Comparison of ENCODE assay signal across 9 cellular contexts in the genomic region with DNA sequence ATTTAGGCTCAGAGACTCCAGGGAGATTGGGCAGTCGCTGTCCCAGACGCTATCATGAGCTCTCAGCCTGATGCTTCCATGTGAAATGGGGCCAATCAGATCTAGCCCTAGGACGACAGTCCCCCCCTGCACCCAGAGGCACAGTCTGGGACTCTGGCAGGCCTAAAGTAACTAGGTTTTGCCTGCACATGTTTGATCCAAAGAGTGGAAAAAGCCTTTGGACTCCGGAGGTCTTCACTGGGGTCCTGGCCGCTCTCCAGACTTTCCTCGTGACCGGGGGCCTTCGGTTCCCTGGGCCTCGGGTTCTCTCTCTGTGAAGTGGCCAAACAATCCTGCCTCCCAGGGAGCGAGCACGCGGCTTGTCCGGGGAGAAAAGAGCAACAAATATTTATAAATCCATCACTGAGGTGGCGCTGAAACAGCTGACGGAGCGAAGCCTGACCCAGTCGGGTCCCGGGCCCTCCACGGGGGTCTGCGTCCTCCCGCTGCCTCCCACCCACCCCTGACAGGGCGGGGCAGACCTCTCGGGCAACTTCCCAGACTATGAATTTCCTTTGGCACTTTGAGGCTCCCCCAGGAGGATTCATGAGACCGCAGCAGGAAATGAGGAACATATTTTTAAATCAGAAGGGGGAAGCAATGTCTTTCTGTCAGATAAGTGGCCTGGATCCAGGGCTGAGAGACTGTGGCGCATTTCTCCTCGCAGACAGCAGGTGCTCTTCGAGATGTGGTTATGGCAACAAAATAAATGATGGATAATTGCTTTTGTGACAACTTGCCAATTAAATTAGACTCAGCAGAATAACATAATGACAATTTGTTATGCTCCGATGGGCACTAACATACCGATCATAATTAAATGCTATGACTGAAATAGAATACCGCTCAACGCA. TPM values are rescaled to one million over a fixed set of nuclear protein-coding genes. Genes with fewer than 3 reads are reported as not detected.
A peak's percentile ranks its signal among the peaks of the same experiment; 100 is the strongest.
DNase-seq lines count a peak whose midpoint lies in the region; ATAC-seq and TF ChIP-seq lines count a peak whose summit lies in the region.
"Had no signal": no experiment of that assay in that cellular context is flagged by ENCODE, and none has a peak within 500 bp of the region (broad histone marks: within the 10 kb centered on the region; RNA-seq: fewer than 3 reads in every experiment).

No MANE protein-coding gene starts in this region.

- no peaks in the 10 kb centered on the region for H3F3A ChIP-seq in neural cell (ENCODE audit: insufficient read depth, low read length, poor library complexity, severe bottlenecking)

- H3K4me3 ChIP-seq in esophagus muscularis mucosa (peak overlapping the region; percentile 38 to 51 (median 43)), neural cell (ENCODE audit: low read length) (no peak overlapping the region)

- no peak for ATAC-seq in HG02588 (IDR thresholded peaks at IDR 0.05; ENCODE audit: unreplicated experiment)

- H2AFZ ChIP-seq in neural cell (ENCODE audit: low read depth, low read length): no peak overlapping the region

- no peaks in the 10 kb centered on the region for H3K36me3 ChIP-seq in esophagus muscularis mucosa
- no peaks in the 10 kb centered on the region for H3K36me3 ChIP-seq in neural cell (ENCODE audit: insufficient read depth, low read length)

- TF ChIP-seq CTCF in esophagus muscularis mucosa (IDR thresholded peaks at IDR 0.05) (peak in 1 of 3 experiments; percentile 21), neural cell (IDR thresholded peaks at IDR 0.05; ENCODE audit: poor library complexity, severe bottlenecking) (no peak), RWPE1 (conservative IDR thresholded peaks at IDR 0.05; ENCODE audit: low read depth) (no peak)

- no peaks in the 10 kb centered on the region for H3K9me3 Mint-ChIP-seq in activated CD4-positive, alpha-beta memory T cell treated with anti-CD3 and anti-CD28 coated beads, Interleukin-2, amount 10 ng/mL, durations not matched to agents 7 days and 5 days

- TF ChIP-seq RAD21 in neural cell (conservative IDR thresholded peaks at IDR 0.05): no peak

- no peaks in the 10 kb centered on the region for H3K9me3 ChIP-seq in esophagus muscularis mucosa
- H3K9me3 ChIP-seq in neural cell (ENCODE audit: low read length): no peaks in the 10 kb centered on the region

- peaks cover 18 to 20% (median 19%) of the 10 kb centered on the region in 4 donors for H3K4me1 ChIP-seq in esophagus muscularis mucosa

- WGBS in esophagus muscularis mucosa: 9% methylated on average over 19 of the region's 31 CpGs

- intact Hi-C loops in esophagus muscularis mucosa (cut with DNase I): no loop called here

- no peaks in the 10 kb centered on the region for H3K9me2 ChIP-seq in neural cell (ENCODE audit: insufficient read depth, low read length)

- H3K27ac ChIP-seq in esophagus muscularis mucosa (replicated peaks in 1 of 4): peak overlapping the region; percentile 63 to 76 (median 76)
- H3K27ac ChIP-seq in neural cell (ENCODE audit: low read length): no peak overlapping the region
- no peak overlapping the region for H3K27ac ChIP-seq in RWPE1
- H3K27ac ChIP-seq: epithelial cell of prostate had no signal

- H3K4me2 ChIP-seq in neural cell (ENCODE audit: low read length): no peak overlapping the region

- H3K27me3 ChIP-seq in esophagus muscularis mucosa (no peaks in the 10 kb centered on the region), neural cell (ENCODE audit: insufficient read depth, low read depth, low read length) (no peaks in the 10 kb centered on the region)

- POLR2A ChIA-PET in HEK293T (lab: Yijun Ruan, JAX) (interaction anchor here (1.0 to 1.8 kb wide), 4 partner anchors 12 to 197 kb away, joined by 4 to 5 read pairs (median 4); a partner anchor contains a TSS), RWPE1 (lab: Yijun Ruan, JAX; ENCODE audit: low non-redundant PET) (no interaction called here)
- POLR2A ChIA-PET in activated CD4-positive, alpha-beta memory T cell treated with anti-CD3 and anti-CD28 coated beads, Interleukin-2, amount 10 ng/mL, durations not matched to agents 7 days and 5 days (lab: Charles Lee): no interaction called here

- no peaks in the 10 kb centered on the region for H3K4me1 Mint-ChIP-seq in activated CD4-positive, alpha-beta memory T cell treated with anti-CD3 and anti-CD28 coated beads, Interleukin-2, amount 10 ng/mL, durations not matched to agents 7 days and 5 days

- H3K27ac Mint-ChIP-seq in activated CD4-positive, alpha-beta memory T cell treated with anti-CD3 and anti-CD28 coated beads, Interleukin-2, amount 10 ng/mL, durations not matched to agents 7 days and 5 days: no peak overlapping the region

- CTCF ChIA-PET in HEK293T (lab: Yijun Ruan, JAX) (interaction anchor here (0.6 to 2.5 kb wide), 6 partner anchors 19 to 94 kb away, joined by 3 to 15 read pairs (median 3); no protein-coding TSS in a partner anchor), RWPE1 (lab: Yijun Ruan, JAX) (interaction anchor here (0.6 to 1.1 kb wide), 2 partner anchors 23 to 343 kb away, joined by 4 read pairs; no protein-coding TSS in a partner anchor)
- CTCF ChIA-PET in activated CD4-positive, alpha-beta memory T cell treated with anti-CD3 and anti-CD28 coated beads, Interleukin-2, amount 10 ng/mL, durations not matched to agents 7 days and 5 days (lab: Charles Lee): no interaction called here

- H3K79me2 ChIP-seq in neural cell (replicated peaks; ENCODE audit: insufficient read depth, low read length): no peaks in the 10 kb centered on the region

- H3K4me3 Mint-ChIP-seq in activated CD4-positive, alpha-beta memory T cell treated with anti-CD3 and anti-CD28 coated beads, Interleukin-2, amount 10 ng/mL, durations not matched to agents 7 days and 5 days: no peak overlapping the region

- H4K20me1 ChIP-seq in neural cell (ENCODE audit: insufficient read depth): no peaks in the 10 kb centered on the region

- H3K9ac ChIP-seq in neural cell (ENCODE audit: low read length): no peak overlapping the region

- TF ChIP-seq EP300 in esophagus muscularis mucosa (IDR thresholded peaks at IDR 0.05) (no peak), neural cell (conservative IDR thresholded peaks at IDR 0.05; ENCODE audit: poor library complexity, severe bottlenecking) (no peak)

- DNase-seq in HEK293T (ENCODE audit: extremely low spot score) (peak; percentile 37), NCI-H69 (lab: John Stamatoyannopoulos, UW) (peak; percentile 99), esophagus muscularis mucosa (ENCODE audit: extremely low spot score) (peak; percentile 91), RWPE1 (ENCODE audit: low spot score) (no peak)
- no peak for DNase-seq in activated CD4-positive, alpha-beta memory T cell treated with anti-CD3 and anti-CD28 coated beads, Interleukin-2, amount 10 ng/mL, durations not matched to agents 7 days and 5 days
- no peak for DNase-seq in stimulated activated CD4-positive, alpha-beta T cell treated with anti-CD3 and anti-CD28 coated beads, Interleukin-2, amount 100 ng/mL, for 24 hours

- TF ChIP-seq POLR2A in esophagus muscularis mucosa (IDR thresholded peaks at IDR 0.05; ENCODE audit: low read depth): no peak

- H3K36me3 Mint-ChIP-seq in activated CD4-positive, alpha-beta memory T cell treated with anti-CD3 and anti-CD28 coated beads, Interleukin-2, amount 10 ng/mL, durations not matched to agents 7 days and 5 days (ENCODE audit: low read depth): no peaks in the 10 kb centered on the region

- peaks cover 51% of the 10 kb centered on the region for H3K27me3 Mint-ChIP-seq in activated CD4-positive, alpha-beta memory T cell treated with anti-CD3 and anti-CD28 coated beads, Interleukin-2, amount 10 ng/mL, durations not matched to agents 7 days and 5 days

TF ChIP-seq in HEK293T, 16 proteins besides CTCF, POLR2A, EP300 and RAD21:
- no peak for TF ChIP-seq HDGF (IDR thresholded peaks at IDR 0.05; ENCODE audit: borderline replicate concordance)
- TF ChIP-seq L3MBTL2 (conservative IDR thresholded peaks at IDR 0.05): peak; percentile 79

TF ChIP-seq in neural cell, 6 proteins besides CTCF, POLR2A, EP300 and RAD21:
- no peak for TF ChIP-seq EZH2 (IDR thresholded peaks at IDR 0.05; ENCODE audit: borderline replicate concordance, insufficient read depth, low read length, poor library complexity, severe bottlenecking)
- peak; percentile 64 for TF ChIP-seq POLR2AphosphoS5 (IDR thresholded peaks at IDR 0.05)
- TF ChIP-seq MXI1 (conservative IDR thresholded peaks at IDR 0.05; ENCODE audit: poor library complexity, severe bottlenecking): no peak

RNA-seq across cellular contexts. Expression of a gene that starts 38.9 kb away (rescaled TPM):
- total RNA-seq in esophagus muscularis mucosa: 10 to 100 TPM; 11.6 to 22.2 (median 16.9) TPM
- polyA plus RNA-seq in neural cell: 80.5 and 88.1 TPM in 2 replicates
- polyA minus RNA-seq in neural cell: 21.2 TPM in 2 replicates
- 10 to 100 TPM; 30.8 to 35.3 TPM for total RNA-seq in activated CD4-positive, alpha-beta memory T cell treated with anti-CD3 and anti-CD28 coated beads, Interleukin-2, amount 10 ng/mL, durations not matched to agents 7 days and 5 days

Comparison
In these comparisons a context has a peak if more than half of its experiments do, and no peak if none do; other contexts are left out.
1. DNase-seq: peak in HEK293T (single experiment), NCI-H69 (single experiment) and esophagus muscularis mucosa (single experiment); none in RWPE1 (single experiment), activated CD4-positive, alpha-beta memory T cell treated with anti-CD3 and anti-CD28 coated beads, Interleukin-2, amount 10 ng/mL, durations not matched to agents 7 days and 5 days (single experiment) and stimulated activated CD4-positive, alpha-beta T cell treated with anti-CD3 and anti-CD28 coated beads, Interleukin-2, amount 100 ng/mL, for 24 hours (0 of 2).
2. H3K27ac ChIP-seq: peak in esophagus muscularis mucosa (4 of 4); none in neural cell (single experiment) and RWPE1 (single experiment).